ENCODE assay signal across 8 cellular contexts in the genomic region with DNA sequence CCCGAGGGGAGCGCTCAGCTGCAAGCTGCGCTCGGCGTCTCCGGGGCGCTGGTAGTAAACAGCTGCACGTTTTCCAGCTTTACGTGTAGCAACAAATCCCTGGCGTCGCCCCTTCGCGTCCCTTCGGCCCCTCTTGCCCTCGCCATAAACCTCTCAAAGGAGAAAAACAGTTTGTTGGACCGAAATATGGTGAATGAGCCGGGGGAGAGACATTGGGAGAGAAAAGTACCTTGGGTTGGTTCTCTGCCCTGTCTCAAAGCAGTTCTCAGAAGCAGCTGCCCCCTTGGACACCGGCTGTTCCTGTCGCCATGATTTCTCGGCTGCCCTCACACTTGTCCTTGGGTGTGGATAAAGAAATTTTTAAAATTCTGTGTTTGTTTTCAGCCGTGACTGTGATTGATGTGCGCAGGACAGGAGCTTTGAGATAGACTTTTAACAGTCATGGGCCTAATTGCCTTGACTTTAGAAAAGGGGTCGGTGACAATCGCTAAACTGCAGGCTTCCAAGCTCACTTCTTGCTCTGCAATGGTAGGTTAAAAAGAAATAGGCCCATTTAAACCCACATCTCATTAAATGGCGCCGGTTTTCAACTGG. TPM values are rescaled to one million over a fixed set of nuclear protein-coding genes. Genes with fewer than 3 reads are reported as not detected.
A peak's percentile ranks its signal among the peaks of the same experiment; 100 is the strongest.
DNase-seq lines count a peak whose midpoint lies in the region; FAIRE-seq and TF ChIP-seq lines count a peak whose summit lies in the region.

No MANE protein-coding gene starts in this region.

- H3K4me1 Mint-ChIP-seq in activated naive CD8-positive, alpha-beta T cell (ENCODE audit: low read depth) = peaks cover 42% of the 10 kb centered on the region

- H3K4me3 ChIP-seq in right atrium auricular region (peak overlapping the region; percentile 83 to 93), kidney epithelial cell (ENCODE audit: low read depth, low read length) (peak overlapping the region; percentile 93), subcutaneous abdominal adipose tissue (ENCODE audit: low read depth in 1 of 5, low read length in 5 of 5) (peak overlapping the region; percentile 79 to 92 (median 90))

- peak overlapping the region; percentile 78 for H3K27ac Mint-ChIP-seq in activated naive CD8-positive, alpha-beta T cell

- H3K36me3 Mint-ChIP-seq in activated naive CD8-positive, alpha-beta T cell = peaks cover 9% of the 10 kb centered on the region

- peak overlapping the region; percentile 83 to 89 for H3K27ac ChIP-seq in right atrium auricular region
- H3K27ac ChIP-seq in subcutaneous abdominal adipose tissue (ENCODE audit: low read depth, low read length) = peak overlapping the region; percentile 89

- TF ChIP-seq CTCF in right atrium auricular region (IDR thresholded peaks at IDR 0.05) = no peak
- TF ChIP-seq CTCF in kidney epithelial cell (IDR thresholded peaks at IDR 0.05; ENCODE audit: insufficient read depth, low read length, poor library complexity, severe bottlenecking) = no peak

- intact Hi-C loops in cardiac septum (cut with DNase I) = loop anchor here (2.0 kb wide), 1 partner anchor 191 kb away; a partner anchor contains a TSS

- DNase-seq in right atrium auricular region (ENCODE audit: low spot score) (no peak), cardiac septum (ENCODE audit: low spot score) (no peak), kidney epithelial cell (ENCODE audit: low read depth) (no peak), HTR-8/SVneo (ENCODE audit: insufficient read length, low spot score) (no peak), hepatic stellate cell (ENCODE audit: low spot score) (no peak)
- DNase-seq in stimulated activated CD4-positive, alpha-beta T cell treated with anti-CD3 and anti-CD28 coated beads, Interleukin-12 subunit alpha, Interleukin-12 subunit beta, amount 100 ng/mL, for 4 hours = no peak

- H3K9me3 Mint-ChIP-seq in activated naive CD8-positive, alpha-beta T cell (ENCODE audit: low read depth) = no peaks in the 10 kb centered on the region

- H3K9ac ChIP-seq in subcutaneous abdominal adipose tissue (ENCODE audit: low read length in 5 of 5) = peak overlapping the region in 4 of 5 donors; percentile 77 to 91 (median 87)

- peak overlapping the region; percentile 97 for H3K4me3 Mint-ChIP-seq in activated naive CD8-positive, alpha-beta T cell

- H3K4me1 ChIP-seq in right atrium auricular region = peaks cover 0 to 29% of the 10 kb centered on the region in 2 donors
- H3K4me1 ChIP-seq in subcutaneous abdominal adipose tissue (ENCODE audit: control insufficient read depth in 5 of 5, insufficient read depth in 5 of 5, low read length in 5 of 5) = peaks cover 3 to 39% (median 33%) of the 10 kb centered on the region in 5 donors

- H3K27me3 Mint-ChIP-seq in activated naive CD8-positive, alpha-beta T cell = no peaks in the 10 kb centered on the region

- no peak for FAIRE-seq in HTR-8/SVneo (lab: Jason Lieb, UNC)

- H3K27me3 ChIP-seq in right atrium auricular region = no peaks in the 10 kb centered on the region
- H3K27me3 ChIP-seq in kidney epithelial cell (ENCODE audit: control insufficient read depth, insufficient read depth, low read length) = no peaks in the 10 kb centered on the region
- H3K27me3 ChIP-seq in subcutaneous abdominal adipose tissue (ENCODE audit: control insufficient read depth in 5 of 5, insufficient read depth in 4 of 5, low read length in 5 of 5) = no peaks in the 10 kb centered on the region

- no peaks in the 10 kb centered on the region for H3K36me3 ChIP-seq in right atrium auricular region
- no peaks in the 10 kb centered on the region for H3K36me3 ChIP-seq in kidney epithelial cell (ENCODE audit: control insufficient read depth, insufficient read depth, low read length)
- no peaks in the 10 kb centered on the region for H3K36me3 ChIP-seq in subcutaneous abdominal adipose tissue (ENCODE audit: control insufficient read depth in 5 of 5, insufficient read depth in 5 of 5, low read length in 5 of 5)

- H3K9me3 ChIP-seq in right atrium auricular region (no peaks in the 10 kb centered on the region), subcutaneous abdominal adipose tissue (ENCODE audit: control insufficient read depth in 5 of 5, low read length in 5 of 5) (no peaks in the 10 kb centered on the region)

RNA-seq across cellular contexts. Expression of a gene that starts 0.8 kb away (rescaled TPM):
- 1 to 10 TPM; 7.2 to 8.6 TPM for total RNA-seq in right atrium auricular region
- total RNA-seq in cardiac septum = 8.5 TPM
- 23.6 and 24.4 TPM in 2 replicates for total RNA-seq in kidney epithelial cell

RNA-seq across cellular contexts. Expression of a gene that starts 52.5 kb away (rescaled TPM):
- 100 to 1,000 TPM; 109 to 201 TPM for total RNA-seq in right atrium auricular region
- 108 TPM for total RNA-seq in cardiac septum
- 64.4 and 65.5 TPM in 2 replicates for total RNA-seq in kidney epithelial cell
